8 cellular contexts compared by ENCODE assay signal in genomic region chr9:101533334-101534187, GRCh38. TPM values are rescaled to one million over a fixed set of nuclear protein-coding genes. Genes with fewer than 3 reads are reported as not detected.
DNase-seq lines count a peak whose midpoint lies in the region; ATAC-seq, FAIRE-seq and TF ChIP-seq lines count a peak whose summit lies in the region.

Gene RNF20 (plus strand): TSS chr9:101533853. CDS start chr9:101535424, 1,571 bp downstream.

- in situ Hi-C loops in astrocyte of the cerebellum (cut with HindIII; ENCODE audit: low sequenced_read_pairs), result loop anchor here (5.0 kb wide), 1 partner anchor 66 kb away; no protein-coding TSS in a partner anchor

- H3K4me3 ChIP-seq in astrocyte of the cerebellum (ENCODE audit: low read depth, low read length) (peak within 1 kb of the TSS; percentile 84), rectal smooth muscle tissue (ENCODE audit: low read length) (peak within 1 kb of the TSS; percentile 93), aorta (ENCODE audit: low read length in 2 of 2) (peak within 1 kb of the TSS; percentile 77 to 88)

- TF ChIP-seq CTCF in astrocyte of the cerebellum (IDR thresholded peaks at IDR 0.05; ENCODE audit: low read depth, low read length, missing control alignments), result no peak

- peak; percentile 87 for DNase-seq in GM18507 (ENCODE audit: extremely low spot score, insufficient read length, low read depth)
- DNase-seq in NCI-H2029 treated with DMSO at 0.1 percent for 48 hours (lab: John Stamatoyannopoulos, UW), result peak; percentile 98
- peak; percentile 99 for DNase-seq in T-helper 9 cell
- peak; percentile 96 for DNase-seq in astrocyte of the cerebellum (ENCODE audit: low read depth)
- DNase-seq in hepatic stellate cell (ENCODE audit: low spot score), result peak; percentile 92
- peak; percentile 100 for DNase-seq in aorta

- FAIRE-seq in GM18507 (lab: Jason Lieb, UNC), result peak; percentile 92

- WGBS in aorta, 2 donors, result 0% methylated on average over 45 of the region's 45 CpGs

- no peaks in the 10 kb centered on the region for H3K9me3 ChIP-seq in aorta (ENCODE audit: control insufficient read depth, low read length)

- peak within 1 kb of the TSS; percentile 86 for H3K27ac ChIP-seq in rectal smooth muscle tissue (ENCODE audit: low read depth, low read length)
- peak within 1 kb of the TSS in 1 of 2 donors; percentile 97 for H3K27ac ChIP-seq in aorta (ENCODE audit: low read depth in 1 of 2, low read length in 2 of 2)

- peaks cover 7% of the 10 kb centered on the region for H3K36me3 ChIP-seq in rectal smooth muscle tissue (ENCODE audit: control insufficient read depth, insufficient read depth, low read length)
- no peaks in the 10 kb centered on the region for H3K36me3 ChIP-seq in aorta (ENCODE audit: control insufficient read depth in 1 of 2, insufficient read depth in 2 of 2, low read length in 1 of 2)

- H3K27me3 ChIP-seq in rectal smooth muscle tissue (ENCODE audit: control insufficient read depth, insufficient read depth, low read length), result no peaks in the 10 kb centered on the region
- no peaks in the 10 kb centered on the region for H3K27me3 ChIP-seq in aorta (ENCODE audit: control insufficient read depth in 1 of 2, insufficient read depth in 2 of 2, low read length in 1 of 2)

- intact Hi-C loops in aorta (cut with DNase I), result loop anchor here in 1 of 2 donors (5.0 kb wide), 1 partner anchor 136 kb away; the partner anchor contains the start of genes MRPL50 and ZNF189

- ATAC-seq in HG02981 (IDR thresholded peaks at IDR 0.05; ENCODE audit: unreplicated experiment) (peak; percentile 96), aorta (ENCODE audit: low FRiP score) (peak; percentile 99)

- H3K4me1 ChIP-seq in rectal smooth muscle tissue (ENCODE audit: control insufficient read depth, insufficient read depth, low read length), result no peaks in the 10 kb centered on the region
- H3K4me1 ChIP-seq in aorta (ENCODE audit: control insufficient read depth in 1 of 2, insufficient read depth in 2 of 2, low read length in 2 of 2), result peaks cover 0 to 3% of the 10 kb centered on the region in 2 donors

- peak within 1 kb of the TSS; percentile 50 for H3K9ac ChIP-seq in rectal smooth muscle tissue (ENCODE audit: low read length)

RNA-seq across cellular contexts. Expression of gene RNF20, which starts in this region (rescaled TPM):
- 10 to 100 TPM; 41.3 to 48.1 TPM for total RNA-seq in aorta
- polyA plus RNA-seq in aorta, result 10 to 100 TPM; 11.0 to 24.0 TPM
